Comparison of ENCODE assay signal across 1 cellular context in genomic region chr5:61331407-61332368, GRCh38.
TF ChIP-seq lines count a peak whose summit lies in the region.

TSS of gene ZSWIM6 (plus strand) at chr5:61332258. CDS start at chr5:61332273, 15 bp downstream.

TF ChIP-seq in WTC11, 78 proteins besides CTCF, POLR2A, EP300 and RAD21 (continued from another document):
- no peak for TF ChIP-seq CDX4 (CRISPR knock-in tag; IDR thresholded peaks at IDR 0.05; ENCODE audit: borderline replicate concordance)
- TF ChIP-seq FOXJ3 (CRISPR knock-in tag; IDR thresholded peaks at IDR 0.05; ENCODE audit: borderline replicate concordance), result no peak
- TF ChIP-seq NFATC4 (CRISPR knock-in tag; IDR thresholded peaks at IDR 0.05), result no peak
- TF ChIP-seq ATF3 (CRISPR knock-in tag; conservative IDR thresholded peaks at IDR 0.05), result no peak
- TF ChIP-seq TP53 (CRISPR knock-in tag; IDR thresholded peaks at IDR 0.05), result 0 out of 2 replicates have a peak, but pooled peaks have one; percentile 42
- TF ChIP-seq NR3C1 (CRISPR knock-in tag; conservative IDR thresholded peaks at IDR 0.05; ENCODE audit: low read depth), result no peak
- TF ChIP-seq ATF6 (CRISPR knock-in tag; IDR thresholded peaks at IDR 0.05), result no peak
- no peak for TF ChIP-seq ZNF532 (CRISPR knock-in tag; IDR thresholded peaks at IDR 0.05; ENCODE audit: borderline replicate concordance)
- TF ChIP-seq ZBTB21 (CRISPR knock-in tag; IDR thresholded peaks at IDR 0.05; ENCODE audit: borderline replicate concordance), result peak; percentile 100
- 0 out of 2 replicates have a peak, but pooled peaks have one; percentile 46 for TF ChIP-seq ETV6 (CRISPR knock-in tag; IDR thresholded peaks at IDR 0.05)
- TF ChIP-seq HMGA2 (CRISPR knock-in tag; IDR thresholded peaks at IDR 0.05), result no peak
- TF ChIP-seq ZNF423 (CRISPR knock-in tag; IDR thresholded peaks at IDR 0.05), result no peak
- no peak for TF ChIP-seq IRF2 (CRISPR knock-in tag; IDR thresholded peaks at IDR 0.05; ENCODE audit: borderline replicate concordance, low read depth)
- no peak; the same call in 1 of the 2 replicates for TF ChIP-seq FOXP4 (CRISPR knock-in tag; IDR thresholded peaks at IDR 0.05)
- no peak for TF ChIP-seq JUN (CRISPR knock-in tag; IDR thresholded peaks at IDR 0.05)
- TF ChIP-seq TEAD4 (CRISPR knock-in tag; IDR thresholded peaks at IDR 0.05), result no peak
- TF ChIP-seq ERG (CRISPR knock-in tag; IDR thresholded peaks at IDR 0.05), result no peak
- TF ChIP-seq ESRRA (CRISPR knock-in tag; IDR thresholded peaks at IDR 0.05; ENCODE audit: borderline replicate concordance), result no peak
- TF ChIP-seq ARID4B (CRISPR knock-in tag; IDR thresholded peaks at IDR 0.05; ENCODE audit: borderline replicate concordance), result peak; percentile 41; the same call in 1 of the 2 replicates
- no peak for TF ChIP-seq ATF1 (CRISPR knock-in tag; IDR thresholded peaks at IDR 0.05)
TF ChIP-seq in WTC11: peak in this region for 10.
